1 cellular context compared by ENCODE assay signal in the genomic region with DNA sequence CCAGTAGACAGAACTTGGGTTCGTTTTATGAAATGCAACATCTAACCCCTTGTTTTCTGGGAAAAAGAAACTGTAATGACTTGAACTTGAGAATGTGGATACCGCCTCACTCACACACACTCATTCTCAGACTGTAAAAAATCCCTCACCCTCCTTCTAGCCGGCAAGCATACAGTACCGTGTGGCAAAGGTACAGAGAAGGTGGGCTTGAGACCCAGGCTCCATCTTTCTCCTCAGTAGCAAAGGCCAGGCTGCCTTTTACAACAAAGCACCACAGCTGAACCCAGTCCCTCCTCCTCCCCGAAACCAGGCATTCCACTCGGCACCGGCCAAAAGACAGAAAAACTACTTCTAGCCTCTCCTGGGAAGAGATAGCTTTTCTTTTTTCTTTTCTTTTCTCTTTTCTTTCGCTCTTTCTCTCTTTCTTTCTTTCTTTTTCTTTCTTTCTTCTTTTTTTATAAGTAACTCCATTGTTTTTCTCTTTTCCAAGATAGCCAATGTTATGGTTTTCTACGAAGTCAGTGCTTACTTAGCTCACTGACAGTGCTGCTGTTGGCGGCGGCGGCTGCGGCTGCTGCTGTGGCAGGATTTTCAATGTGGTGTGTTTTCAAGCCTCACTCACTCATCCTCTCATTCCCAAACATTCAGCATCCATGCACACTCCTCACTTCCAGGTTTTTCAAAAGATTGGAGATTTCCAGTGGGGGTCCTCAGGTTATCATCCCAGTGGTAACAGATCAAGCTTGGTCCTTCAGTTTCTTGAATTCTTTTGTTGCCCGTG.
A peak's percentile ranks its signal among the peaks of the same experiment; 100 is the strongest.
TF ChIP-seq lines count a peak whose summit lies in the region.

No MANE protein-coding gene starts in this region.

TF ChIP-seq in K562, 482 proteins besides CTCF, POLR2A, EP300 and RAD21 (continues in another document):
- TF ChIP-seq GTF2A2 (tag; IDR thresholded peaks at IDR 0.05) (peak; percentile 28; the same call in 1 of the 2 replicates), MIER1 (IDR thresholded peaks at IDR 0.05; ENCODE audit: low read depth) (peak; percentile 54; the same call in 1 of the 2 replicates), ZNF512 (tag; IDR thresholded peaks at IDR 0.05) (peak; percentile 97), ZBTB26 (CRISPR knock-in tag; IDR thresholded peaks at IDR 0.05) (0 out of 2 replicates have a peak, but pooled peaks have one; percentile 39), NFRKB (IDR thresholded peaks at IDR 0.05; ENCODE audit: low read depth) (peak; percentile 58; the same call in 1 of the 2 replicates), YY1 (IDR thresholded peaks at IDR 0.05; ENCODE audit: borderline replicate concordance in 1 of 3, control insufficient read depth in 1 of 3, extremely low read depth in 1 of 3, insufficient read depth in 3 of 3, insufficient read length in 1 of 3, insufficient replicate concordance in 2 of 3, low read depth in 1 of 3, low read length in 2 of 3) (peak in 1 of 3 experiments; percentile 0), CBX8 (IDR thresholded peaks at IDR 0.05; ENCODE audit: borderline replicate concordance, extremely low read depth, low read depth, low read length, poor library complexity, severe bottlenecking) (peak; percentile 12), AFF1 (IDR thresholded peaks at IDR 0.05; ENCODE audit: low read depth in 1 of 2, partially characterized antibody in 2 of 2) (peak in 1 of 2 experiments; percentile 28), NKRF (IDR thresholded peaks at IDR 0.05; ENCODE audit: borderline replicate concordance) (peak; percentile 46; the same call in 1 of the 2 replicates), LARP7 (IDR thresholded peaks at IDR 0.05) (peak; percentile 82; the same call in 1 of the 2 replicates), NBN (IDR thresholded peaks at IDR 0.05; ENCODE audit: low read depth) (peak; percentile 59), BCOR (IDR thresholded peaks at IDR 0.05) (peak; percentile 24; the same call in 1 of the 2 replicates), FOXK2 (conservative IDR thresholded peaks at IDR 0.05 in 1 of 2, IDR thresholded peaks at IDR 0.05 in 1 of 2; ENCODE audit: low read depth in 2 of 2) (0 out of 4 replicates have a peak, but pooled peaks of 1 of the 2 experiments have one; percentile 30)
- TF ChIP-seq, protein P1, sequence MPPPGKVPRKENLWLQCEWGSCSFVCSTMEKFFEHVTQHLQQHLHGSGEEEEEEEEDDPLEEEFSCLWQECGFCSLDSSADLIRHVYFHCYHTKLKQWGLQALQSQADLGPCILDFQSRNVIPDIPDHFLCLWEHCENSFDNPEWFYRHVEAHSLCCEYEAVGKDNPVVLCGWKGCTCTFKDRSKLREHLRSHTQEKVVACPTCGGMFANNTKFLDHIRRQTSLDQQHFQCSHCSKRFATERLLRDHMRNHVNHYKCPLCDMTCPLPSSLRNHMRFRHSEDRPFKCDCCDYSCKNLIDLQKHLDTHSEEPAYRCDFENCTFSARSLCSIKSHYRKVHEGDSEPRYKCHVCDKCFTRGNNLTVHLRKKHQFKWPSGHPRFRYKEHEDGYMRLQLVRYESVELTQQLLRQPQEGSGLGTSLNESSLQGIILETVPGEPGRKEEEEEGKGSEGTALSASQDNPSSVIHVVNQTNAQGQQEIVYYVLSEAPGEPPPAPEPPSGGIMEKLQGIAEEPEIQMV (tag; conservative IDR thresholded peaks at IDR 0.05; ENCODE audit: low read depth) = peak; percentile 74
- TF ChIP-seq, protein P2, sequence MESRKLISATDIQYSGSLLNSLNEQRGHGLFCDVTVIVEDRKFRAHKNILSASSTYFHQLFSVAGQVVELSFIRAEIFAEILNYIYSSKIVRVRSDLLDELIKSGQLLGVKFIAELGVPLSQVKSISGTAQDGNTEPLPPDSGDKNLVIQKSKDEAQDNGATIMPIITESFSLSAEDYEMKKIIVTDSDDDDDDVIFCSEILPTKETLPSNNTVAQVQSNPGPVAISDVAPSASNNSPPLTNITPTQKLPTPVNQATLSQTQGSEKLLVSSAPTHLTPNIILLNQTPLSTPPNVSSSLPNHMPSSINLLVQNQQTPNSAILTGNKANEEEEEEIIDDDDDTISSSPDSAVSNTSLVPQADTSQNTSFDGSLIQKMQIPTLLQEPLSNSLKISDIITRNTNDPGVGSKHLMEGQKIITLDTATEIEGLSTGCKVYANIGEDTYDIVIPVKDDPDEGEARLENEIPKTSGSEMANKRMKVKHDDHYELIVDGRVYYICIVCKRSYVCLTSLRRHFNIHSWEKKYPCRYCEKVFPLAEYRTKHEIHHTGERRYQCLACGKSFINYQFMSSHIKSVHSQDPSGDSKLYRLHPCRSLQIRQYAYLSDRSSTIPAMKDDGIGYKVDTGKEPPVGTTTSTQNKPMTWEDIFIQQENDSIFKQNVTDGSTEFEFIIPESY (CRISPR knock-in tag; IDR thresholded peaks at IDR 0.05) = peak; percentile 64; the same call in 1 of the 2 replicates
- TF ChIP-seq, protein P3, sequence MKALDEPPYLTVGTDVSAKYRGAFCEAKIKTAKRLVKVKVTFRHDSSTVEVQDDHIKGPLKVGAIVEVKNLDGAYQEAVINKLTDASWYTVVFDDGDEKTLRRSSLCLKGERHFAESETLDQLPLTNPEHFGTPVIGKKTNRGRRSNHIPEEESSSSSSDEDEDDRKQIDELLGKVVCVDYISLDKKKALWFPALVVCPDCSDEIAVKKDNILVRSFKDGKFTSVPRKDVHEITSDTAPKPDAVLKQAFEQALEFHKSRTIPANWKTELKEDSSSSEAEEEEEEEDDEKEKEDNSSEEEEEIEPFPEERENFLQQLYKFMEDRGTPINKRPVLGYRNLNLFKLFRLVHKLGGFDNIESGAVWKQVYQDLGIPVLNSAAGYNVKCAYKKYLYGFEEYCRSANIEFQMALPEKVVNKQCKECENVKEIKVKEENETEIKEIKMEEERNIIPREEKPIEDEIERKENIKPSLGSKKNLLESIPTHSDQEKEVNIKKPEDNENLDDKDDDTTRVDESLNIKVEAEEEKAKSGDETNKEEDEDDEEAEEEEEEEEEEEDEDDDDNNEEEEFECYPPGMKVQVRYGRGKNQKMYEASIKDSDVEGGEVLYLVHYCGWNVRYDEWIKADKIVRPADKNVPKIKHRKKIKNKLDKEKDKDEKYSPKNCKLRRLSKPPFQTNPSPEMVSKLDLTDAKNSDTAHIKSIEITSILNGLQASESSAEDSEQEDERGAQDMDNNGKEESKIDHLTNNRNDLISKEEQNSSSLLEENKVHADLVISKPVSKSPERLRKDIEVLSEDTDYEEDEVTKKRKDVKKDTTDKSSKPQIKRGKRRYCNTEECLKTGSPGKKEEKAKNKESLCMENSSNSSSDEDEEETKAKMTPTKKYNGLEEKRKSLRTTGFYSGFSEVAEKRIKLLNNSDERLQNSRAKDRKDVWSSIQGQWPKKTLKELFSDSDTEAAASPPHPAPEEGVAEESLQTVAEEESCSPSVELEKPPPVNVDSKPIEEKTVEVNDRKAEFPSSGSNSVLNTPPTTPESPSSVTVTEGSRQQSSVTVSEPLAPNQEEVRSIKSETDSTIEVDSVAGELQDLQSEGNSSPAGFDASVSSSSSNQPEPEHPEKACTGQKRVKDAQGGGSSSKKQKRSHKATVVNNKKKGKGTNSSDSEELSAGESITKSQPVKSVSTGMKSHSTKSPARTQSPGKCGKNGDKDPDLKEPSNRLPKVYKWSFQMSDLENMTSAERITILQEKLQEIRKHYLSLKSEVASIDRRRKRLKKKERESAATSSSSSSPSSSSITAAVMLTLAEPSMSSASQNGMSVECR (CRISPR knock-in tag; IDR thresholded peaks at IDR 0.05) = 0 out of 2 replicates have a peak, but pooled peaks have one; percentile 22
